ENCODE assay signal across 8 cellular contexts in the genomic region with DNA sequence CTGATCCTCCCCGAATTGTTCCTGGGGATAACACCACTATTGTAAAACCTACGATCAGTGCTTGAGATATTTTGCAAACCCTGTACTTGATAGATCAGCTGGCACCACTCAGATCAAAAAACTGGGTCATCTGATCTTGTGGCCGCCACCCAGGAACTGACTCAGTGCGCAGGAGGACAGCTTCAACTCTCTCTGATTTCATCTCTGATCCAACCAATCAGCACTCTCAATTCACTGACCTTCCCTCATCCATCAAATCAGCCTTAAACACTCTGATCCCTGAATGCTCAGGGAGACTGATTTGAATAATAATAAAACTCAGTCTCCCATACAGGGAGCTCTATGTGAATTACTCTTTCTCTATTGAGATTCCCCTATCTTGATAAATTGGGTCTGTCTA. TPM values are rescaled to one million over a fixed set of nuclear protein-coding genes. Genes with fewer than 3 reads are reported as not detected.
A peak's percentile ranks its signal among the peaks of the same experiment; 100 is the strongest.
DNase-seq lines count a peak whose midpoint lies in the region; ATAC-seq and TF ChIP-seq lines count a peak whose summit lies in the region.

No MANE protein-coding gene starts in this region.

- no peaks in the 10 kb centered on the region for H3K9me3 Mint-ChIP-seq in natural killer cell treated with Interleukin-12 subunit alpha and Interleukin-12 subunit beta and Interleukin-15 and Interleukin-18, amount 100 ng/mL, for 72 hours
- no peaks in the 10 kb centered on the region for H3K9me3 Mint-ChIP-seq in natural killer cell

- H3K36me3 Mint-ChIP-seq in natural killer cell treated with Interleukin-12 subunit alpha and Interleukin-12 subunit beta and Interleukin-15 and Interleukin-18, amount 100 ng/mL, for 72 hours: no peaks in the 10 kb centered on the region
- H3K36me3 Mint-ChIP-seq in natural killer cell: no peaks in the 10 kb centered on the region

- TF ChIP-seq EP300 in suprapubic skin (IDR thresholded peaks at IDR 0.05): no peak

- no peaks in the 10 kb centered on the region for H3K27me3 ChIP-seq in suprapubic skin

- H3K27me3 Mint-ChIP-seq in natural killer cell treated with Interleukin-12 subunit alpha and Interleukin-12 subunit beta and Interleukin-15 and Interleukin-18, amount 100 ng/mL, for 72 hours: peaks cover 0 to 6% of the 10 kb centered on the region in 2 donors
- H3K27me3 Mint-ChIP-seq in natural killer cell (ENCODE audit: low read depth in 2 of 2): peaks cover 8 to 10% of the 10 kb centered on the region in 2 donors

- H3K4me3 ChIP-seq in fibroblast of pulmonary artery (replicated peaks; ENCODE audit: low read depth, low read length) (no peak overlapping the region), suprapubic skin (no peak overlapping the region)

- peak overlapping the region; percentile 36 to 43 for H3K27ac Mint-ChIP-seq in natural killer cell treated with Interleukin-12 subunit alpha and Interleukin-12 subunit beta and Interleukin-15 and Interleukin-18, amount 100 ng/mL, for 72 hours
- peak overlapping the region in 1 of 2 donors; percentile 2 for H3K27ac Mint-ChIP-seq in natural killer cell

- peaks cover 16% of the 10 kb centered on the region for H3K4me1 ChIP-seq in suprapubic skin

- no peak for TF ChIP-seq POLR2A in suprapubic skin (IDR thresholded peaks at IDR 0.05)

- no peaks in the 10 kb centered on the region for H3K9me3 ChIP-seq in suprapubic skin

- no peak for DNase-seq in natural killer cell treated with Interleukin-12 subunit alpha and Interleukin-12 subunit beta and Interleukin-15 and Interleukin-18, amount 100 ng/mL, for 72 hours (ENCODE audit: low spot score)
- DNase-seq in natural killer cell (no peak), T-helper 9 cell (peak; percentile 26), fibroblast of pulmonary artery (ENCODE audit: low read depth) (peak; percentile 77), suprapubic skin (ENCODE audit: low spot score in 2 of 2) (no peak), DMS 273 (lab: John Stamatoyannopoulos, UW; ENCODE audit: unreplicated experiment) (no peak), NCI-H748 treated with DMSO at 0.1 percent for 48 hours (lab: John Stamatoyannopoulos, UW) (no peak)

- intact Hi-C loops in natural killer cell (cut with micrococcal nuclease): loop anchor here (10.0 kb wide), 1 partner anchor 765 kb away; the partner anchor contains the start of gene LEMD3

- ATAC-seq in natural killer cell treated with Interleukin-12 subunit alpha and Interleukin-12 subunit beta and Interleukin-15 and Interleukin-18, amount 100 ng/mL, for 72 hours: no peak
- no peak for ATAC-seq in natural killer cell
- no peak for ATAC-seq in HG02885 (IDR thresholded peaks at IDR 0.05; ENCODE audit: poor library complexity, unreplicated experiment)

- H3K4me3 Mint-ChIP-seq in natural killer cell treated with Interleukin-12 subunit alpha and Interleukin-12 subunit beta and Interleukin-15 and Interleukin-18, amount 100 ng/mL, for 72 hours: peak overlapping the region; percentile 26
- H3K4me3 Mint-ChIP-seq in natural killer cell: no peak overlapping the region

- 45% methylated on average over 4 of the region's 4 CpGs for WGBS in suprapubic skin

- H3K4me1 Mint-ChIP-seq in natural killer cell treated with Interleukin-12 subunit alpha and Interleukin-12 subunit beta and Interleukin-15 and Interleukin-18, amount 100 ng/mL, for 72 hours (ENCODE audit: low read depth in 2 of 2): peaks cover 6 to 13% of the 10 kb centered on the region in 2 donors
- H3K4me1 Mint-ChIP-seq in natural killer cell: peaks cover 0 to 10% of the 10 kb centered on the region in 2 donors

- H3K36me3 ChIP-seq in suprapubic skin: no peaks in the 10 kb centered on the region

- TF ChIP-seq CTCF in natural killer cell (IDR thresholded peaks at IDR 0.05): no peak
- no peak for TF ChIP-seq CTCF in fibroblast of pulmonary artery (IDR thresholded peaks at IDR 0.05; ENCODE audit: low read length, missing control alignments)
- TF ChIP-seq CTCF in suprapubic skin (IDR thresholded peaks at IDR 0.05): no peak

- peak overlapping the region; percentile 34 for H3K27ac ChIP-seq in suprapubic skin

RNA-seq across cellular contexts. Expression of gene XPOT, which starts 4.2 kb away (rescaled TPM):
- total RNA-seq in natural killer cell treated with Interleukin-12 subunit alpha and Interleukin-12 subunit beta and Interleukin-15 and Interleukin-18, amount 100 ng/mL, for 72 hours: 100 to 1,000 TPM in 1 of 2 donors, 10 to 100 TPM in 1; 76.4 to 117 TPM
- total RNA-seq in natural killer cell: 10 to 100 TPM; 39.8 to 51.5 (median 45.0) TPM
- 10 to 100 TPM; 33.0 to 68.9 (median 41.2) TPM for total RNA-seq in suprapubic skin

RNA-seq across cellular contexts. Expression of gene C12orf56, which starts 9.5 kb away (rescaled TPM):
- not detected for total RNA-seq in natural killer cell treated with Interleukin-12 subunit alpha and Interleukin-12 subunit beta and Interleukin-15 and Interleukin-18, amount 100 ng/mL, for 72 hours
- total RNA-seq in natural killer cell: not detected
- total RNA-seq in suprapubic skin: 1 to 10 TPM; 1.2 to 2.4 (median 1.9) TPM

RNA-seq across cellular contexts. Expression of gene TBK1, which starts 51.9 kb away (rescaled TPM):
- 10 to 100 TPM; 41.9 to 42.1 TPM for total RNA-seq in natural killer cell treated with Interleukin-12 subunit alpha and Interleukin-12 subunit beta and Interleukin-15 and Interleukin-18, amount 100 ng/mL, for 72 hours
- total RNA-seq in natural killer cell: 10 to 100 TPM; 48.4 to 57.1 (median 48.8) TPM
- total RNA-seq in suprapubic skin: 10 to 100 TPM; 15.3 to 27.5 (median 19.9) TPM

Comparison
In these comparisons a context has a peak if more than half of its experiments do, and no peak if none do; other contexts are left out.
1. DNase-seq: peak in T-helper 9 cell (single experiment) and fibroblast of pulmonary artery (single experiment); none in natural killer cell treated with Interleukin-12 subunit alpha and Interleukin-12 subunit beta and Interleukin-15 and Interleukin-18, amount 100 ng/mL, for 72 hours (single experiment), natural killer cell (single experiment), suprapubic skin (0 of 2), DMS 273 (single experiment) and NCI-H748 treated with DMSO at 0.1 percent for 48 hours (single experiment).